ENCODE assay signal across 17 cellular contexts in genomic region chr16:66289051-66289680, GRCh38.
"Had no signal": no experiment of that assay in that cellular context is flagged by ENCODE, and none has a peak within 500 bp of the region (broad histone marks: within the 10 kb centered on the region; RNA-seq: fewer than 3 reads in every experiment).

No MANE protein-coding gene starts in this region.

- H3K4me1 ChIP-seq: psoas muscle, transverse colon had no signal

- H3K4me3 ChIP-seq: psoas muscle, transverse colon had no signal

- H3K36me3 Mint-ChIP-seq: activated naive CD8-positive, alpha-beta T cell treated with anti-CD3 and anti-CD28 coated beads, Interleukin-2, amount 10 ng/mL, durations not matched to agents 7 days and 5 days; natural killer cell treated with Interleukin-12 subunit alpha and Interleukin-12 subunit beta and Interleukin-15 and Interleukin-18, amount 100 ng/mL, for 72 hours; stimulated activated naive B cell treated with anti-CD40 and anti-IgM and Interleukin-4, amounts not matched to agents 10 μg/mL and 1 μg/mL and 100 μg/mL, for 72 hours had no signal

- H3K27me3 ChIP-seq: transverse colon had no signal

- H3K4me3 Mint-ChIP-seq: activated naive CD8-positive, alpha-beta T cell treated with anti-CD3 and anti-CD28 coated beads, Interleukin-2, amount 10 ng/mL, durations not matched to agents 7 days and 5 days; central memory CD8-positive, alpha-beta T cell; natural killer cell treated with Interleukin-12 subunit alpha and Interleukin-12 subunit beta and Interleukin-15 and Interleukin-18, amount 100 ng/mL, for 72 hours; stimulated activated naive B cell treated with anti-CD40 and anti-IgM and Interleukin-4, amounts not matched to agents 10 μg/mL and 1 μg/mL and 100 μg/mL, for 72 hours had no signal

- H3K36me3 ChIP-seq: brain microvascular endothelial cell, transverse colon had no signal

- DNase-seq: activated naive CD4-positive, alpha-beta T cell; activated naive CD8-positive, alpha-beta T cell treated with anti-CD3 and anti-CD28 coated beads, Interleukin-2, amount 10 ng/mL, durations not matched to agents 7 days and 5 days; brain microvascular endothelial cell; cortex of kidney; effector CD8-positive, alpha-beta T cell; foreskin fibroblast; glutamatergic neuron; hypothalamus; kidney glomerular epithelial cell; mesenchymal stem cell; nucleus accumbens; psoas muscle; stimulated activated naive B cell treated with anti-CD40 and anti-IgM and Interleukin-4, amounts not matched to agents 10 μg/mL and 1 μg/mL and 100 μg/mL, for 72 hours; transverse colon had no signal

- H3K9me3 Mint-ChIP-seq: activated naive CD8-positive, alpha-beta T cell treated with anti-CD3 and anti-CD28 coated beads, Interleukin-2, amount 10 ng/mL, durations not matched to agents 7 days and 5 days; central memory CD8-positive, alpha-beta T cell; natural killer cell treated with Interleukin-12 subunit alpha and Interleukin-12 subunit beta and Interleukin-15 and Interleukin-18, amount 100 ng/mL, for 72 hours had no signal

- H3K4me1 Mint-ChIP-seq: activated naive CD8-positive, alpha-beta T cell treated with anti-CD3 and anti-CD28 coated beads, Interleukin-2, amount 10 ng/mL, durations not matched to agents 7 days and 5 days; central memory CD8-positive, alpha-beta T cell; stimulated activated naive B cell treated with anti-CD40 and anti-IgM and Interleukin-4, amounts not matched to agents 10 μg/mL and 1 μg/mL and 100 μg/mL, for 72 hours had no signal

- H3K9me3 ChIP-seq: psoas muscle, transverse colon had no signal

- H3K27ac ChIP-seq: brain microvascular endothelial cell, psoas muscle, transverse colon had no signal

- H3K27ac Mint-ChIP-seq: activated naive CD8-positive, alpha-beta T cell treated with anti-CD3 and anti-CD28 coated beads, Interleukin-2, amount 10 ng/mL, durations not matched to agents 7 days and 5 days; natural killer cell treated with Interleukin-12 subunit alpha and Interleukin-12 subunit beta and Interleukin-15 and Interleukin-18, amount 100 ng/mL, for 72 hours; stimulated activated naive B cell treated with anti-CD40 and anti-IgM and Interleukin-4, amounts not matched to agents 10 μg/mL and 1 μg/mL and 100 μg/mL, for 72 hours had no signal

- ATAC-seq: psoas muscle; SK-N-SH treated with all-trans-retinoic acid at 6 μM for 48 hours; stimulated activated naive B cell treated with anti-CD40 and anti-IgM and Interleukin-4, amounts not matched to agents 10 μg/mL and 1 μg/mL and 100 μg/mL, for 72 hours had no signal
